Comparison of ENCODE assay signal across 3 cellular contexts in genomic region chr16:28746618-28747350, GRCh38. TPM values are rescaled to one million over a fixed set of nuclear protein-coding genes. Genes with fewer than 3 reads are reported as not detected.
"Had no signal": no experiment of that assay in that cellular context is flagged by ENCODE, and none has a peak within 500 bp of the region (broad histone marks: within the 10 kb centered on the region; RNA-seq: fewer than 3 reads in every experiment).

No MANE protein-coding gene starts in this region.

RNA-seq across cellular contexts. Expression of gene NPIPB9, which starts 4.8 kb away (rescaled TPM):
- total RNA-seq: M059J, PC-3, RPMI7951 had no signal
